ENCODE assay signal across 22 cellular contexts in the genomic region with DNA sequence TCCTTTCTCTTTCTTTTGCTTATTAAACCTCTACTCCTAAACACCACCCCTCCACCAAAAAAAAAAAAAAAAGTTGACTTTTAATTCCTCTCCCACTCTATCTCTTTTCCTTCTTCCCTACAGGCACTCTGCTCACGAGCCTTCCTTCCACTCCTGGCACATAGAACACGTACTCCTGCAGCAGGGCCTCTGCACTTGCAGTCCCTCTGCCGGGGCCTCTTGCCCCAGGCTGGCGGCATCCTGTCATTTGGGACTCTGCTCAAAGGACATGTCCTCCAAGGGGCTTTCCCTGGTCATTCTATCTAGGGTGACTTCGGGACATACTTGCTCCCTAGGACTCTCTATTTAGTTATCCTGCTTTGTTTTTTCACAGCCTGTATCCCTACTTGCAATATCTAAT. TPM values are rescaled to one million over a fixed set of nuclear protein-coding genes. Genes with fewer than 3 reads are reported as not detected.
DNase-seq lines count a peak whose midpoint lies in the region; ATAC-seq, FAIRE-seq and TF ChIP-seq lines count a peak whose summit lies in the region.
"Had no signal": no experiment of that assay in that cellular context is flagged by ENCODE, and none has a peak within 500 bp of the region (broad histone marks: within the 10 kb centered on the region; RNA-seq: fewer than 3 reads in every experiment).

No MANE protein-coding gene starts in this region.

- peak in 1 of 2 experiments; percentile 43; a peak in 2 of 4 replicates for TF ChIP-seq EP300 in HepG2 (IDR thresholded peaks at IDR 0.05; ENCODE audit: low read depth in 2 of 2, low read length in 2 of 2)
- TF ChIP-seq EP300 in HepG2 (CRISPR knock-in tag; IDR thresholded peaks at IDR 0.05; ENCODE audit: borderline replicate concordance): no peak

- no peaks in the 10 kb centered on the region for H3K79me2 ChIP-seq in HepG2 (ENCODE audit: insufficient read depth, low read length)

- H3K27ac Mint-ChIP-seq in activated CD4-positive, alpha-beta T cell treated with anti-CD3 and anti-CD28 coated beads, Interleukin-2, amount 10 ng/mL, durations not matched to agents 24 days and 14 days: no peak overlapping the region
- H3K27ac Mint-ChIP-seq: activated CD8-positive, alpha-beta T cell treated with anti-CD3 and anti-CD28 coated beads for 36 hours; activated naive CD8-positive, alpha-beta T cell had no signal

- H3K36me3 ChIP-seq in adipocyte (ENCODE audit: control insufficient read depth, insufficient read depth, low read length, severe bottlenecking) (peaks cover 11% of the 10 kb centered on the region), HepG2 (replicated peaks in 1 of 2; ENCODE audit: control insufficient read depth in 1 of 2, insufficient read depth in 2 of 2, low read length in 2 of 2) (peaks cover 0 to 2% of the 10 kb centered on the region in 2 experiments; a peak in 2 of 5 replicates), gastrocnemius medialis (peaks cover 0 to 3% of the 10 kb centered on the region in 2 donors)
- H3K36me3 ChIP-seq: colonic mucosa had no signal

- CTCF ChIA-PET in HepG2 (lab: Yijun Ruan, JAX; ENCODE audit: low intra/inter-chr PET ratio, low total read pairs): no interaction called here

- peaks cover 5% of the 10 kb centered on the region for H3K27me3 ChIP-seq in adipocyte (replicated peaks; ENCODE audit: control insufficient read depth, insufficient read depth, low read length)
- no peaks in the 10 kb centered on the region; a peak in 1 of 5 replicates for H3K27me3 ChIP-seq in HepG2 (ENCODE audit: control insufficient read depth in 1 of 2, insufficient read depth in 2 of 2, low read length in 2 of 2)
- H3K27me3 ChIP-seq in gastrocnemius medialis: no peaks in the 10 kb centered on the region
- H3K27me3 ChIP-seq: colonic mucosa, suprapubic skin had no signal

- H3K4me3 Mint-ChIP-seq in activated CD4-positive, alpha-beta T cell treated with anti-CD3 and anti-CD28 coated beads, Interleukin-2, amount 10 ng/mL, durations not matched to agents 24 days and 14 days: no peak overlapping the region
- H3K4me3 Mint-ChIP-seq: activated CD8-positive, alpha-beta T cell treated with anti-CD3 and anti-CD28 coated beads for 36 hours; activated naive CD8-positive, alpha-beta T cell had no signal

- under 1% methylated on average over 5 of the region's 5 CpGs for WGBS in HepG2 (ENCODE audit: low lambda C conversion rate)

- BruUV-seq in HepG2 (replicated peaks; lab: Mats Ljungman, UMichigan): no TSS peak

- intact Hi-C loops in activated CD4-positive, alpha-beta T cell treated with anti-CD3 and anti-CD28 coated beads, Interleukin-2, amount 10 ng/mL, durations not matched to agents 24 days and 14 days (cut with micrococcal nuclease): no loop called here
- intact Hi-C loops in HepG2 (cut with micrococcal nuclease; ENCODE audit: unreplicated experiment): no loop called here
- intact Hi-C loops in gastrocnemius medialis (cut with DNase I; ENCODE audit: low total_unique reads): no loop called here

- no peak overlapping the region for H2AFZ ChIP-seq in HepG2 (ENCODE audit: low read length)

- H3K4me3 ChIP-seq in adipocyte (ENCODE audit: low read length): no peak overlapping the region
- peak overlapping the region in 1 of 3 experiments; percentile 40; a peak in 2 of 6 replicates for H3K4me3 ChIP-seq in HepG2 (replicated peaks in 1 of 3; ENCODE audit: insufficient read depth in 1 of 3, low read depth in 2 of 3, low read length in 3 of 3)
- no peak overlapping the region for H3K4me3 ChIP-seq in gastrocnemius medialis
- H3K4me3 ChIP-seq: A549, colonic mucosa, GM12878, suprapubic skin had no signal

- no peak for TF ChIP-seq RAD21 in HepG2 (CRISPR knock-in tag; IDR thresholded peaks at IDR 0.05)

- peaks cover 3% of the 10 kb centered on the region for H3K4me1 Mint-ChIP-seq in activated CD4-positive, alpha-beta T cell treated with anti-CD3 and anti-CD28 coated beads, Interleukin-2, amount 10 ng/mL, durations not matched to agents 24 days and 14 days

- in situ Hi-C loops in HepG2 (cut with HindIII; ENCODE audit: extremely low pct_ligation_motif_present, low pct_unique_long_range_greater_than_20kb) (no loop called here), gastrocnemius medialis (cut with MboI; ENCODE audit: low sequenced_read_pairs in 4 of 4) (no loop called here)

- no peaks in the 10 kb centered on the region for H3K9me3 ChIP-seq in adipocyte (ENCODE audit: control insufficient read depth, low read length)
- no peaks in the 10 kb centered on the region for H3K9me3 ChIP-seq in HepG2 (ENCODE audit: low read length)
- H3K9me3 ChIP-seq in gastrocnemius medialis: no peaks in the 10 kb centered on the region
- H3K9me3 ChIP-seq: A549, colonic mucosa, suprapubic skin had no signal

- FAIRE-seq in HepG2 (lab: Jason Lieb, UNC): no peak
- FAIRE-seq: A549, endometrium, GM12878 had no signal

- H3K9ac ChIP-seq in adipocyte (ENCODE audit: low read length): no peak overlapping the region
- 0 out of 2 replicates have a peak overlapping the region, but pooled peaks have one; percentile 29 for H3K9ac ChIP-seq in HepG2 (ENCODE audit: insufficient read depth, low read depth, low read length)

- H3K27ac ChIP-seq in HepG2 (ENCODE audit: extremely low read length, insufficient read depth, low read length) (peak overlapping the region; percentile 52), gastrocnemius medialis (peak overlapping the region; percentile 87 to 100 (median 91)), caudate nucleus (ENCODE audit: low read depth, low read length) (no peak overlapping the region)
- H3K27ac ChIP-seq: C4-2B, colonic mucosa, suprapubic skin, WERI-Rb-1 had no signal

- POLR2A ChIA-PET in HepG2 (lab: Yijun Ruan, JAX): no interaction called here

- peaks cover 44% of the 10 kb centered on the region for H3K27me3 Mint-ChIP-seq in activated CD4-positive, alpha-beta T cell treated with anti-CD3 and anti-CD28 coated beads, Interleukin-2, amount 10 ng/mL, durations not matched to agents 24 days and 14 days
- H3K27me3 Mint-ChIP-seq: activated naive CD8-positive, alpha-beta T cell had no signal

- peak overlapping the region; percentile 65 for H3K4me2 ChIP-seq in HepG2 (ENCODE audit: low read depth, low read length)
- H3K4me2 ChIP-seq: A549 had no signal

- DNase-seq in activated CD4-positive, alpha-beta T cell treated with anti-CD3 and anti-CD28 coated beads, Interleukin-2, amount 10 ng/mL, durations not matched to agents 24 days and 14 days: peak; percentile 58
- no peak for DNase-seq in activated CD4-positive, alpha-beta T cell treated with anti-CD3 and anti-CD28 coated beads for 1 hour
- peak; percentile 36 for DNase-seq in adipocyte (ENCODE audit: low read depth)
- no peak for DNase-seq in HepG2 (ENCODE audit: low spot score)
- DNase-seq in gastrocnemius medialis: peak in 1 of 2 donors; percentile 68
- DNase-seq in caudate nucleus (lab: John Stamatoyannopoulos, UW): no peak
- no peak for DNase-seq in midbrain (lab: John Stamatoyannopoulos, UW)
- DNase-seq: activated CD8-positive, alpha-beta T cell treated with anti-CD3 and anti-CD28 coated beads for 36 hours; activated T-cell treated with anti-CD3 and anti-CD28 coated beads, Interleukin-2, amount 50 U/mL, for 1 hour; colonic mucosa; DMS153; NCI-H2029; T-helper 1 cell; WERI-Rb-1 had no signal

- H4K20me1 ChIP-seq in HepG2 (ENCODE audit: insufficient read depth, low read length): no peaks in the 10 kb centered on the region

- H3K9me3 Mint-ChIP-seq in activated CD4-positive, alpha-beta T cell treated with anti-CD3 and anti-CD28 coated beads, Interleukin-2, amount 10 ng/mL, durations not matched to agents 24 days and 14 days: no peaks in the 10 kb centered on the region
- H3K9me3 Mint-ChIP-seq: activated CD8-positive, alpha-beta T cell treated with anti-CD3 and anti-CD28 coated beads for 36 hours; IgD-negative memory B cell had no signal

- peaks cover 3% of the 10 kb centered on the region for H3K4me1 ChIP-seq in adipocyte (ENCODE audit: control insufficient read depth, insufficient read depth, low read length)
- H3K4me1 ChIP-seq in HepG2 (ENCODE audit: insufficient read depth, low read length): peaks cover 66% of the 10 kb centered on the region
- H3K4me1 ChIP-seq in gastrocnemius medialis: peaks cover 27 to 31% of the 10 kb centered on the region in 2 donors

- TF ChIP-seq CTCF in HepG2 (CRISPR knock-in tag; IDR thresholded peaks at IDR 0.05) (0 out of 2 replicates have a peak, but pooled peaks have one; percentile 2), gastrocnemius medialis (IDR thresholded peaks at IDR 0.05 in 4 of 5, conservative IDR thresholded peaks at IDR 0.05 in 1 of 5) (no peak)

- ATAC-seq in HepG2: peak; percentile 69
- peak; percentile 14 to 40 for ATAC-seq in gastrocnemius medialis
- no peak for ATAC-seq in GM19467 (IDR thresholded peaks at IDR 0.05; ENCODE audit: unreplicated experiment)
- ATAC-seq: A549; activated CD8-positive, alpha-beta T cell treated with anti-CD3 and anti-CD28 coated beads for 36 hours; GM12878 had no signal

- TF ChIP-seq POLR2A in HepG2 (IDR thresholded peaks at IDR 0.05; ENCODE audit: insufficient read depth in 1 of 2, low read depth in 2 of 2, low read length in 2 of 2) (no peak), gastrocnemius medialis (IDR thresholded peaks at IDR 0.05) (no peak)

- peaks cover 9% of the 10 kb centered on the region for H3K36me3 Mint-ChIP-seq in activated CD4-positive, alpha-beta T cell treated with anti-CD3 and anti-CD28 coated beads, Interleukin-2, amount 10 ng/mL, durations not matched to agents 24 days and 14 days (ENCODE audit: low read depth)

RNA-seq across cellular contexts. Expression of a gene that starts 7.7 kb away (rescaled TPM):
- 26.5 and 29.6 TPM in 2 replicates for total RNA-seq in activated CD4-positive, alpha-beta T cell treated with anti-CD3 and anti-CD28 coated beads, Interleukin-2, amount 10 ng/mL, durations not matched to agents 24 days and 14 days
- total RNA-seq in HepG2 (2016; rRNA removed; fragmentation: Illumina TruSeq; extraction: Trizol) (4.3 and 24.2 TPM in 2 replicates), gastrocnemius medialis (100 to 1,000 TPM in 1 of 4 donors, 10 to 100 TPM in 3; 16.3 to 110 (median 53.5) TPM)
- total RNA-seq in HepG2 (2016; cell fraction: cytosol; rRNA removed; fragmentation: Illumina TruSeq; extraction: Trizol; ENCODE audit: low read depth): 2.5 and 3.0 TPM in 2 replicates
- total RNA-seq in HepG2 (2016; cell fraction: insoluble cytoplasmic fraction; rRNA removed; fragmentation: Illumina TruSeq; extraction: Trizol): 3.4 and 28.3 TPM in 2 replicates
- total RNA-seq in HepG2 (2016; cell fraction: membrane; rRNA removed; fragmentation: Illumina TruSeq; extraction: Trizol): 2.8 and 4.2 TPM in 2 replicates
- 64.4 and 68.6 TPM in 2 replicates for total RNA-seq in HepG2 (2016; cell fraction: nucleus; rRNA removed; fragmentation: Illumina TruSeq; extraction: Trizol)
- polyA plus RNA-seq in HepG2 (2011; rRNA removed): 15.9 and 26.2 TPM in 2 replicates
- polyA plus RNA-seq in HepG2 (2011; cell fraction: cytosol; rRNA removed): 8.8 and 9.0 TPM in 2 replicates
- polyA plus RNA-seq in HepG2 (2011; cell fraction: nucleus; rRNA removed): 83.8 and 92.0 TPM in 2 replicates
- 4.3 and 4.8 TPM in 2 replicates for polyA plus RNA-seq in HepG2 (2012)
- polyA plus RNA-seq in HepG2 (2016; cell fraction: cytosol; fragmentation: Illumina TruSeq; extraction: Trizol; ENCODE audit: low read depth): 1.2 and 1.8 TPM in 2 replicates
- polyA plus RNA-seq in HepG2 (2016; cell fraction: insoluble cytoplasmic fraction; fragmentation: Illumina TruSeq; extraction: Trizol; ENCODE audit: low read depth): 5.5 and 10.0 TPM in 2 replicates
- 2.1 and 3.4 TPM in 2 replicates for polyA plus RNA-seq in HepG2 (2016; cell fraction: membrane; fragmentation: Illumina TruSeq; extraction: Trizol; ENCODE audit: low read depth)
- polyA plus RNA-seq in HepG2 (2016; cell fraction: nucleus; fragmentation: Illumina TruSeq; extraction: Trizol; ENCODE audit: insufficient read depth, low read depth): 101 and 123 TPM in 2 replicates
- 58.4 and 70.4 TPM in 2 replicates for polyA minus RNA-seq in HepG2 (2011; rRNA and poly(A)+ RNA removed; ENCODE audit: low replicate concordance)
- 11.7 and 16.7 TPM in 2 replicates for polyA minus RNA-seq in HepG2 (2011; cell fraction: cytosol; rRNA and poly(A)+ RNA removed)
- polyA minus RNA-seq in HepG2 (2011; cell fraction: nucleus; rRNA and poly(A)+ RNA removed): 128 and 149 TPM in 2 replicates

Comparison
In these comparisons a context has a peak if more than half of its experiments do, and no peak if none do; other contexts are left out.
1. DNase-seq: peak in activated CD4-positive, alpha-beta T cell treated with anti-CD3 and anti-CD28 coated beads, Interleukin-2, amount 10 ng/mL, durations not matched to agents 24 days and 14 days (single experiment) and adipocyte (single experiment); none in activated CD4-positive, alpha-beta T cell treated with anti-CD3 and anti-CD28 coated beads for 1 hour (single experiment), HepG2 (single experiment), caudate nucleus (0 of 61) and midbrain (single experiment).